In the genomic region with DNA sequence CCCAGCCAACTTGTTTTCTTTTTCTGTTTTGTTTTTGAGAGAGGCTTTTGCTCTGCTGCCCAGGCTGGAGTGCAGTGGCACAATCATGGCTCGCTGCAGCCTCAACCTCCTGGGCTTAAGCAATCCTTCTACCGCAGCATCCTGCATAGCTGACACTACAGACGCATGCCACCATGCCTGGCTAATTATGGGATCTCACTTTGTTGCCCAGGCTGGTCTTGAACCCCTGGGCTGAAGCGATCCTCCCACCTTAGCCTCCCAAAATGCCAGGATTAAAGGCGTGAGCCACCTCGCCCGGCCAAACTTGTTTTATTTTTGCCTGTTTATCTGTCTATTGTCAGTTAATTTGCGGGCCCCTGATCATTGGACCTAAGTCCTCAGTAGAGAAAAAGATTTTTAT, we compare ENCODE assay signal across 25 cellular contexts.
"Had no signal": no experiment of that assay in that cellular context is flagged by ENCODE, and none has a peak within 500 bp of the region (broad histone marks: within the 10 kb centered on the region; RNA-seq: fewer than 3 reads in every experiment).

No MANE protein-coding gene starts in this region.

- H3K4me1 ChIP-seq: esophagus squamous epithelium, gastrocnemius medialis, sigmoid colon, testis, uterus had no signal

- ATAC-seq: activated CD4-positive, CD25-positive, alpha-beta regulatory T cell treated with anti-CD3 and anti-CD28 coated beads, Interleukin-2, amount 50 U/mL, for 24 hours; activated CD8-positive, alpha-beta memory T cell treated with anti-CD3 and anti-CD28 coated beads, Interleukin-2, amount 10 ng/mL, durations not matched to agents 7 days and 5 days; activated CD8-positive, alpha-beta T cell treated with anti-CD3 and anti-CD28 coated beads for 36 hours; activated naive CD8-positive, alpha-beta T cell treated with anti-CD3 and anti-CD28 coated beads, Interleukin-2, amount 50 U/mL, for 24 hours; gastrocnemius medialis; mucosa of descending colon had no signal

- H3K4me2 ChIP-seq: smooth muscle cell had no signal

- H3K4me3 ChIP-seq: coronary artery, esophagus squamous epithelium, gastrocnemius medialis, mucosa of descending colon, sigmoid colon, smooth muscle cell, testis, uterus had no signal

- H3K27ac ChIP-seq: coronary artery, esophagus squamous epithelium, gastrocnemius medialis, sigmoid colon, testis, uterus had no signal

- H3K27me3 ChIP-seq: esophagus squamous epithelium, gastrocnemius medialis, sigmoid colon, testis, uterus had no signal

- DNase-seq: activated CD4-positive, alpha-beta T cell treated with anti-CD3 and anti-CD28 coated beads, Interleukin-2, amount 10 ng/mL, durations not matched to agents 7 days and 5 days; activated CD8-positive, alpha-beta memory T cell treated with anti-CD3 and anti-CD28 coated beads, Interleukin-2, amount 10 ng/mL, durations not matched to agents 7 days and 5 days; activated CD8-positive, alpha-beta T cell treated with anti-CD3 and anti-CD28 coated beads for 36 hours; activated effector memory CD4-positive, alpha-beta T cell treated with anti-CD3 and anti-CD28 coated beads, Interleukin-2, amount 50 U/mL, for 16 hours; activated naive CD4-positive, alpha-beta T cell treated with anti-CD3 and anti-CD28 coated beads, Interleukin-2, amount 50 U/mL, for 16 hours; activated naive CD8-positive, alpha-beta T cell treated with anti-CD3 and anti-CD28 coated beads, Interleukin-2, amount 50 U/mL, for 24 hours; activated T-cell treated with anti-CD3 and anti-CD28 coated beads for 4 hours; cerebellar nuclear complex; esophagus squamous epithelium; gastrocnemius medialis; head of caudate nucleus; hypothalamus; mucosa of descending colon; retina; sigmoid colon; stimulated activated CD4-positive, alpha-beta T cell treated with anti-CD3 and anti-CD28 coated beads, Interleukin-15, amount 100 ng/mL, for 24 hours; stimulated activated CD4-positive, alpha-beta T cell treated with anti-CD3 and anti-CD28 coated beads, Interleukin-2, amount 100 ng/mL, for 48 hours; stimulated activated CD8-positive, alpha-beta memory T cell treated with anti-CD3 and anti-CD28 coated beads, Interleukin-4, amount 100 ng/mL, for 48 hours; stimulated activated naive CD4-positive, alpha-beta T cell; testis; uterus had no signal

- FAIRE-seq: islet of Langerhans had no signal

- H3K36me3 ChIP-seq: esophagus squamous epithelium, gastrocnemius medialis, sigmoid colon, uterus had no signal

- H3K9me3 ChIP-seq: esophagus squamous epithelium, gastrocnemius medialis, mucosa of descending colon, sigmoid colon, testis, uterus had no signal
